8 cellular contexts compared by ENCODE assay signal in the genomic region with DNA sequence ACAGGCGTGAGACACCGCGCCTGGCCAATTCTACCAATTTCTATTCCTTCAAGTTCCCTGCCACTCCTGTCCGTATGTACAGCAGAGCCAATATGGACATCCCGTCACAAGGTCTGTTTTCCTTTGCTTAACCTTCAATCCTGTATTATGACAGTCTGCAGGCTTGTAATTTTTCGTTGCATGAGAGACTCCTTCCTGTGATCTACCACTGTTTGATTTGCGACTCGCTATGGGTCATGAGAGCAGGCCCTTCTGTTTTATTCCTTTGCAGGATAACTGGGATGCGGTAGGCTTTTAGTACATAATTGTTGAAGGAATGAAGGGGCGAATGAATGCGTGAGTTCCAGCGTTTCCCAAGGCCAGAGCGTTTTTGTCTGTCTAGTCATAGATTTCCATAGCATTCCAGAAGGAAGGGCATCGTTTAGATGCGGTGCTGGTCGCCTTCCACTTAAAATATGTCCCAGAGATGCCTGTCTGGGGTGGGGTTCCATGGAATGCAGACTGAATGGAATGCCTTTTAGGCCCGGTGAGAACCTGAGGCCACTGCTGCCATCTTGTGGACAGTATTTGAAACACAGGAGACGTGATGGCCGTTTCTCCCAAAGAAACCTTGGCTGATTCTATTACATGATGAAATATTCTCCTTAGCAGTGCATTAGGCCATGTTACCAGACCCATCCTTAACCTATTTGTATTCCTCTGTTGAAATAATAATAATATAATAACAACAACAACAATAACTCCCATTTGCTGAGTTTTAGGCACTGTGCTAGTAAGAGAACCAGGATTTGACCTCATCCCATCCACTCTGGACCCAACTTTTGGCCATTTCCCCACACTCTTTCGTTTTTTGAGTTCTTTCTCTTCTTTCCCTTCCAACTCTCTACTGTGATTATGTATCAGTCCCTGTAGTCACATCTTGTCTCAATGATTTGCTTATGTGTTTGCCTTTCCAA.
DNase-seq lines count a peak whose midpoint lies in the region; ATAC-seq and TF ChIP-seq lines count a peak whose summit lies in the region.

No MANE protein-coding gene starts in this region.

- intact Hi-C loops in left ventricle myocardium inferior (cut with micrococcal nuclease), result no loop called here

- peak overlapping the region; percentile 94 for H3K27ac ChIP-seq in SJSA1
- no peak overlapping the region for H3K27ac ChIP-seq in left ventricle myocardium inferior (replicated peaks)

- peak; percentile 86 for TF ChIP-seq CTCF in left ventricle myocardium inferior (IDR thresholded peaks at IDR 0.05; ENCODE audit: borderline replicate concordance)

- peaks cover 30% of the 10 kb centered on the region for H3K4me1 ChIP-seq in SJSA1 (replicated peaks)
- no peaks in the 10 kb centered on the region for H3K4me1 ChIP-seq in adipocyte (ENCODE audit: control insufficient read depth, insufficient read depth, low read length)
- H3K4me1 ChIP-seq in left ventricle myocardium inferior, result no peaks in the 10 kb centered on the region

- H3K27me3 ChIP-seq in SJSA1 (replicated peaks) (no peaks in the 10 kb centered on the region), adipocyte (replicated peaks; ENCODE audit: control insufficient read depth, insufficient read depth, low read length) (no peaks in the 10 kb centered on the region), left ventricle myocardium inferior (ENCODE audit: low read depth) (no peaks in the 10 kb centered on the region)

- ATAC-seq in HG02623 (IDR thresholded peaks at IDR 0.05; ENCODE audit: unreplicated experiment) (no peak), HG03521 (IDR thresholded peaks at IDR 0.05; ENCODE audit: unreplicated experiment) (no peak)

- H3K9ac ChIP-seq in adipocyte (ENCODE audit: low read length), result no peak overlapping the region

- H3K9me3 ChIP-seq in SJSA1 (replicated peaks), result no peaks in the 10 kb centered on the region
- H3K9me3 ChIP-seq in adipocyte (ENCODE audit: control insufficient read depth, low read length), result no peaks in the 10 kb centered on the region
- no peaks in the 10 kb centered on the region for H3K9me3 ChIP-seq in left ventricle myocardium inferior (replicated peaks)

- DNase-seq in DMS114 treated with DMSO at 0.1 percent for 48 hours (lab: John Stamatoyannopoulos, UW; ENCODE audit: unreplicated experiment) (peak; percentile 74), HUDEP-2 (lab: John Stamatoyannopoulos, UW; ENCODE audit: unreplicated experiment in 76 of 76) (peak in 39 of 76 experiments; percentile 0 to 52 (median 15)), SJSA1 (ENCODE audit: low read depth in 1 of 2, low spot score in 2 of 2) (peak; percentile 97), adipocyte (ENCODE audit: low read depth) (peak; percentile 96), left ventricle myocardium inferior (peak; percentile 45), retina (peak; percentile 78)

- H3K36me3 ChIP-seq in SJSA1, result no peaks in the 10 kb centered on the region
- no peaks in the 10 kb centered on the region for H3K36me3 ChIP-seq in adipocyte (ENCODE audit: control insufficient read depth, insufficient read depth, low read length, severe bottlenecking)
- no peaks in the 10 kb centered on the region for H3K36me3 ChIP-seq in left ventricle myocardium inferior

- H3K4me3 ChIP-seq in SJSA1 (no peak overlapping the region), adipocyte (ENCODE audit: low read length) (no peak overlapping the region), left ventricle myocardium inferior (no peak overlapping the region)

Comparison
In these comparisons a context has a peak if more than half of its experiments do, and no peak if none do; other contexts are left out.
1. DNase-seq: peak in every context shown above with its lines; median percentile 97 in SJSA1; 96 in adipocyte; 78 in retina; 74 in DMS114 treated with DMSO at 0.1 percent for 48 hours; 45 in left ventricle myocardium inferior; 15 in HUDEP-2.